20 cellular contexts compared by ENCODE assay signal in the genomic region with DNA sequence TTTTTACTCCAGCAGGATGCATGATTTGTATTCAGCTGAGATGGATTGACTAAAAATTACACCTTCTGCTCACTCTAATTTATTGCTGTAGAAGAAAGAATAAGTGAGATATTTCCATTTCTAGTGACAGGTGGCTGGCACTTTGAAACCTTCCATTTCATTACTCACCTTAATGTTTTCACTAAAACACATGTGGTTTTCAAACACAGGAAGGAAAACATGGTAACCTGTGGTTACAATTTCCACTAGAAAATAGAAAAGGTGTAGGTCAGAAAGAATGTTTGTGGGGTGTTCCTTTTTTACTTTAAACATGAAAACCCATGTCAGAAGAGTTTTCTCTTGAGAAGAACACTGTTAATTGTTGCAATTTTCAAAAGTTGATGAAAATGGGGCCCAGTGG. TPM values are rescaled to one million over a fixed set of nuclear protein-coding genes. Genes with fewer than 3 reads are reported as not detected.
A peak's percentile ranks its signal among the peaks of the same experiment; 100 is the strongest.
DNase-seq lines count a peak whose midpoint lies in the region; ATAC-seq and TF ChIP-seq lines count a peak whose summit lies in the region.
"Had no signal": no experiment of that assay in that cellular context is flagged by ENCODE, and none has a peak within 500 bp of the region (broad histone marks: within the 10 kb centered on the region; RNA-seq: fewer than 3 reads in every experiment).

No MANE protein-coding gene starts in this region.

- peak overlapping the region; percentile 70 to 72 for H3K4me3 Mint-ChIP-seq in activated T-cell treated with anti-CD3 and anti-CD28 coated beads, Interleukin-2, amount 50 U/mL, for 72 hours
- peak overlapping the region; percentile 32 for H3K4me3 Mint-ChIP-seq in T-helper 17 cell
- peak overlapping the region; percentile 44 for H3K4me3 Mint-ChIP-seq in central memory CD8-positive, alpha-beta T cell
- H3K4me3 Mint-ChIP-seq in stimulated activated naive CD8-positive, alpha-beta T cell treated with anti-CD3 and anti-CD28 coated beads, Interleukin-15, amount 100 ng/mL, for 72 hours, result peak overlapping the region; percentile 66 to 81
- H3K4me3 Mint-ChIP-seq: stimulated activated memory B cell treated with anti-CD40 and anti-IgM and Interleukin-4, amounts not matched to agents 10 μg/mL and 1 μg/mL and 100 μg/mL, for 72 hours; type B pancreatic cell had no signal

- ATAC-seq in activated T-cell treated with anti-CD3 and anti-CD28 coated beads, Interleukin-2, amount 50 U/mL, for 72 hours (replicated peaks in 1 of 2), result peak; percentile 56 to 59
- ATAC-seq in T-helper 17 cell, result peak; percentile 81
- ATAC-seq in central memory CD8-positive, alpha-beta T cell (replicated peaks; ENCODE audit: extremely low read depth, poor library complexity, severe bottlenecking), result peak; percentile 67
- peak; percentile 75 for ATAC-seq in stimulated activated naive CD8-positive, alpha-beta T cell treated with anti-CD3 and anti-CD28 coated beads, Interleukin-15, amount 100 ng/mL, for 72 hours
- ATAC-seq: gastroesophageal sphincter; HepG2; left cardiac atrium; stimulated activated memory B cell treated with anti-CD40 and anti-IgM and Interleukin-4, amounts not matched to agents 10 μg/mL and 1 μg/mL and 100 μg/mL, for 72 hours had no signal

- H3K36me3 Mint-ChIP-seq in activated T-cell treated with anti-CD3 and anti-CD28 coated beads, Interleukin-2, amount 50 U/mL, for 72 hours (ENCODE audit: insufficient read depth in 2 of 2), result peaks cover 9 to 18% of the 10 kb centered on the region in 2 donors
- peaks cover 13% of the 10 kb centered on the region for H3K36me3 Mint-ChIP-seq in T-helper 17 cell (ENCODE audit: low read depth)
- peaks cover 8% of the 10 kb centered on the region for H3K36me3 Mint-ChIP-seq in central memory CD8-positive, alpha-beta T cell (ENCODE audit: insufficient read depth)
- H3K36me3 Mint-ChIP-seq: stimulated activated memory B cell treated with anti-CD40 and anti-IgM and Interleukin-4, amounts not matched to agents 10 μg/mL and 1 μg/mL and 100 μg/mL, for 72 hours; type B pancreatic cell had no signal

- H3K27ac Mint-ChIP-seq in activated T-cell treated with anti-CD3 and anti-CD28 coated beads, Interleukin-2, amount 50 U/mL, for 72 hours, result peak overlapping the region; percentile 86
- peak overlapping the region; percentile 92 for H3K27ac Mint-ChIP-seq in T-helper 17 cell
- peak overlapping the region; percentile 84 for H3K27ac Mint-ChIP-seq in central memory CD8-positive, alpha-beta T cell (ENCODE audit: low read depth)
- H3K27ac Mint-ChIP-seq in stimulated activated naive CD8-positive, alpha-beta T cell treated with anti-CD3 and anti-CD28 coated beads, Interleukin-15, amount 100 ng/mL, for 72 hours, result peak overlapping the region; percentile 96 to 98
- H3K27ac Mint-ChIP-seq: stimulated activated memory B cell treated with anti-CD40 and anti-IgM and Interleukin-4, amounts not matched to agents 10 μg/mL and 1 μg/mL and 100 μg/mL, for 72 hours; type B pancreatic cell had no signal

- no peaks in the 10 kb centered on the region for H3K27me3 Mint-ChIP-seq in activated T-cell treated with anti-CD3 and anti-CD28 coated beads, Interleukin-2, amount 50 U/mL, for 72 hours (ENCODE audit: low read depth)
- H3K27me3 Mint-ChIP-seq in T-helper 17 cell, result no peaks in the 10 kb centered on the region
- H3K27me3 Mint-ChIP-seq in central memory CD8-positive, alpha-beta T cell, result no peaks in the 10 kb centered on the region
- no peaks in the 10 kb centered on the region for H3K27me3 Mint-ChIP-seq in stimulated activated naive CD8-positive, alpha-beta T cell treated with anti-CD3 and anti-CD28 coated beads, Interleukin-15, amount 100 ng/mL, for 72 hours

- no peaks in the 10 kb centered on the region for H3K9me3 ChIP-seq in T-helper 17 cell (ENCODE audit: control insufficient read depth, low read length, poor library complexity, severe bottlenecking)
- H3K9me3 ChIP-seq: breast epithelium, gastroesophageal sphincter had no signal

- H3K9me3 Mint-ChIP-seq in activated T-cell treated with anti-CD3 and anti-CD28 coated beads, Interleukin-2, amount 50 U/mL, for 72 hours, result peaks cover 0 to 4% of the 10 kb centered on the region in 2 donors
- H3K9me3 Mint-ChIP-seq in central memory CD8-positive, alpha-beta T cell, result no peaks in the 10 kb centered on the region
- no peaks in the 10 kb centered on the region for H3K9me3 Mint-ChIP-seq in stimulated activated naive CD8-positive, alpha-beta T cell treated with anti-CD3 and anti-CD28 coated beads, Interleukin-15, amount 100 ng/mL, for 72 hours
- H3K9me3 Mint-ChIP-seq: stimulated activated memory B cell treated with anti-CD40 and anti-IgM and Interleukin-4, amounts not matched to agents 10 μg/mL and 1 μg/mL and 100 μg/mL, for 72 hours; type B pancreatic cell had no signal

- DNase-seq in activated T-cell treated with anti-CD3 and anti-CD28 coated beads, Interleukin-2, amount 50 U/mL, for 72 hours, result no peak
- DNase-seq in activated T-cell treated with anti-CD3 and anti-CD28 coated beads, Interleukin-2, amount 50 U/mL, for 1 hour, result no peak
- no peak for DNase-seq in T-helper 17 cell
- no peak for DNase-seq in central memory CD8-positive, alpha-beta T cell (ENCODE audit: low spot score in 2 of 2)
- no peak for DNase-seq in stimulated activated naive CD8-positive, alpha-beta T cell treated with anti-CD3 and anti-CD28 coated beads, Interleukin-15, amount 100 ng/mL, for 72 hours
- DNase-seq in NCI-H2196 (lab: John Stamatoyannopoulos, UW; ENCODE audit: unreplicated experiment), result no peak
- DNase-seq in GM20000 (ENCODE audit: low spot score), result no peak
- no peak for DNase-seq in GM19238 (ENCODE audit: insufficient read length, low spot score)
- DNase-seq: COR-L47, dermis blood vessel endothelial cell, left cardiac atrium, MV-4-11, NCI-H187 treated with DMSO at 0.1 percent for 48 hours, NCI-H446, retina had no signal

- peaks cover 96% of the 10 kb centered on the region for H3K4me1 Mint-ChIP-seq in activated T-cell treated with anti-CD3 and anti-CD28 coated beads, Interleukin-2, amount 50 U/mL, for 72 hours (ENCODE audit: low read depth)
- peaks cover 52% of the 10 kb centered on the region for H3K4me1 Mint-ChIP-seq in T-helper 17 cell
- H3K4me1 Mint-ChIP-seq in central memory CD8-positive, alpha-beta T cell, result peaks cover 51% of the 10 kb centered on the region
- H3K4me1 Mint-ChIP-seq in stimulated activated naive CD8-positive, alpha-beta T cell treated with anti-CD3 and anti-CD28 coated beads, Interleukin-15, amount 100 ng/mL, for 72 hours, result peaks cover 89% of the 10 kb centered on the region
- H3K4me1 Mint-ChIP-seq: stimulated activated memory B cell treated with anti-CD40 and anti-IgM and Interleukin-4, amounts not matched to agents 10 μg/mL and 1 μg/mL and 100 μg/mL, for 72 hours had no signal

- no peak for TF ChIP-seq CTCF in GM20000 (IDR thresholded peaks at IDR 0.05; ENCODE audit: extremely low read depth, missing control alignments)

RNA-seq across cellular contexts. Expression of a gene that starts 12.0 kb away (rescaled TPM):
- total RNA-seq in activated T-cell treated with anti-CD3 and anti-CD28 coated beads, Interleukin-2, amount 50 U/mL, for 72 hours, result 10 to 100 TPM; 42.9 to 49.2 TPM
- 10 to 100 TPM; 66.3 to 70.0 TPM for total RNA-seq in T-helper 17 cell
